In genomic region chr16:50274771-50275415, GRCh38 we compare ENCODE assay signal across 1 cellular context.
TF ChIP-seq lines count a peak whose summit lies in the region.

No MANE protein-coding gene starts in this region.

TF ChIP-seq in GM23338, 12 proteins besides CTCF, POLR2A, EP300 and RAD21 (continued from another document):
- TF ChIP-seq ZNF462 (CRISPR knock-in tag; IDR thresholded peaks at IDR 0.05) (no peak), EZH2phosphoT487 (IDR thresholded peaks at IDR 0.05; ENCODE audit: unreplicated experiment) (no peak)
